ENCODE assay signal across 11 cellular contexts in the genomic region with DNA sequence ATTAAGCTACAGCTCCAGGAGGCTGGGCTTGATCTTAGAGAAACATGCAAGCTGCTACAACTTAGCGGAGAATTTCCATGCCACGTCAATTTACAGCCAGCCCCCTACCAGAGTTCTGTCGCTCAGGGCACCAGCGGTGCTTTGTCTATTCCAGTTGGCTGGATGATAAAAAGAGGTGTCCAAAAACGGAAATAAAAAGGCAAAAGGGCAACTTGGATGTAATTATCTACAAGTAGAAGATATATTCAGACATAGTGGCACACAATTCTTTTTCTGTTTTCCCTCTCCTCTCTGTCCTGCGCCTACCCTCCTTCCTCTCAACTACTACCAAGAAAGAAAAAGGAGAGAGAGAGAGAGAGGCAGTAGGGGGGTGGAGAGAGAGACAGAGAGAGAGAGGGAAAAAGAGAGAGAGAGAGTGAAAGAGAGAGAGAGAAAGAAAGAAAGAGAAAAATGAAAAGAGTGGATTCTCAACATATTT. TPM values are rescaled to one million over a fixed set of nuclear protein-coding genes. Genes with fewer than 3 reads are reported as not detected.
DNase-seq lines count a peak whose midpoint lies in the region; ATAC-seq and TF ChIP-seq lines count a peak whose summit lies in the region.
"Had no signal": no experiment of that assay in that cellular context is flagged by ENCODE, and none has a peak within 500 bp of the region (broad histone marks: within the 10 kb centered on the region; RNA-seq: fewer than 3 reads in every experiment).

No MANE protein-coding gene starts in this region.

- H3K9me3 ChIP-seq in right atrium auricular region: no peaks in the 10 kb centered on the region

- peak overlapping the region; percentile 49 for H3K4me3 ChIP-seq in astrocyte of the cerebellum (ENCODE audit: low read depth, low read length)
- peak overlapping the region; percentile 30 to 47 for H3K4me3 ChIP-seq in right atrium auricular region

- DNase-seq in COLO829 (ENCODE audit: low spot score): peak; percentile 48
- DNase-seq in astrocyte of the cerebellum (ENCODE audit: low read depth): peak; percentile 47
- DNase-seq in right atrium auricular region (ENCODE audit: low spot score): no peak
- peak; percentile 48 for DNase-seq in pulmonary artery endothelial cell (ENCODE audit: low read depth, low spot score)
- no peak for DNase-seq in NCI-H524 (lab: John Stamatoyannopoulos, UW)
- no peak for DNase-seq in erythroblast (lab: John Stamatoyannopoulos, UW)
- DNase-seq in HuH-7 (ENCODE audit: low spot score): no peak
- DNase-seq: activated CD4-positive, alpha-beta T cell treated with anti-CD3 and anti-CD28 coated beads for 48 hours; GOT3; NCI-H146 had no signal

- no peak for TF ChIP-seq CTCF in astrocyte of the cerebellum (IDR thresholded peaks at IDR 0.05; ENCODE audit: low read depth, low read length, missing control alignments)
- no peak for TF ChIP-seq CTCF in right atrium auricular region (IDR thresholded peaks at IDR 0.05)

- no peaks in the 10 kb centered on the region for H3K27me3 ChIP-seq in right atrium auricular region

- no peak for TF ChIP-seq POLR2A in erythroblast (IDR thresholded peaks at IDR 0.05; ENCODE audit: low read length)

- H3K4me1 ChIP-seq in right atrium auricular region: peaks cover 0 to 3% of the 10 kb centered on the region in 2 donors

- no peak for ATAC-seq in GM19328 (IDR thresholded peaks at IDR 0.05; ENCODE audit: unreplicated experiment)

- no peaks in the 10 kb centered on the region for H3K36me3 ChIP-seq in right atrium auricular region

- in situ Hi-C loops in astrocyte of the cerebellum (cut with HindIII; ENCODE audit: low sequenced_read_pairs): no loop called here

- H3K27ac ChIP-seq in right atrium auricular region: peak overlapping the region; percentile 55 to 67

RNA-seq across cellular contexts. Expression of gene RFTN2, which starts 0.4 kb away (rescaled TPM):
- total RNA-seq in right atrium auricular region (10 to 100 TPM in 1 of 2 donors, 1 to 10 TPM in 1; 4.5 to 11.6 TPM), pulmonary artery endothelial cell (6.5 and 13.8 TPM in 2 replicates)

RNA-seq across cellular contexts. Expression of gene MARS2, which starts 29.4 kb away (rescaled TPM):
- total RNA-seq in right atrium auricular region: 1 to 10 TPM; 4.4 to 7.1 TPM
- 6.1 and 8.5 TPM in 2 replicates for total RNA-seq in pulmonary artery endothelial cell

Comparison
In these comparisons a context has a peak if more than half of its experiments do, and no peak if none do; other contexts are left out.
1. DNase-seq: peak in COLO829 (single experiment), astrocyte of the cerebellum (single experiment) and pulmonary artery endothelial cell (single experiment); none in right atrium auricular region (single experiment), NCI-H524 (0 of 2), erythroblast (0 of 2) and HuH-7 (single experiment).